In the genomic region with DNA sequence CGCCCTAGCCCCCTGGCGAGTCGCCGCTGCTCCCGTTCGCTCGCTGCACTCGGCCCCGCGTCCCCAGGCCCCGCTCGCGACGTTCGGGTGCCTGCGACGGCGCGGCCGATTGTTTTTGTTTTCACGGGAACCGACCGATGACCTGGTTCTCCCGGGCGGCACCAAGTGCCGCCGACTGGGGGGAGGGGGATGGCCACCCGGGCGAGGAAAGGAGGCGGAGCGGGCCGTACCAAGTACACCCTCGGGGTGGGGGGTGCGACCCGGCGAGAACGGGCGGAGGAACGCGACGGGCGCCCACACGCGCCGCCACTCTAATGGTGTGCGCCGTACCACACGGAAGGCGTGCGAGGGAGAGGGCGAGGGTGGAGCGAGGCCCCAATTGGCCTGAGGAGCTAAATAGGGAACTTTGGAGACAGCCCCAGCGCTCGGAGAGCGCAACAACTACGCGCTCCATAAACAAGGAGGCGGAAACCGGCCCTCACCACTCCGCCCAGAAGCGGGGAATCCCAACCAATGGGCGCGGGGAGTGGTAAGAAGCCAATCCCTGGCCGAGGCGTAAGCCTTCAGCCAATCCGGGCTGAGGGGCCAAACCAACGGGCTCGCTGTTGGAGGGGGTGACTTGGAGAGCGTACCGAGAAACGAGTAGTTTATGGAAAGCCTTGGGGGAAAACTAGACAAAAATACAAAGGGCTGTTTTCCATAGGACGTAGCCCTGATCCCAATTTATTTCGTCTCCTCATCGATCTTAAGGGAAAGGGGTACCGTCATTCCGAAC, we compare ENCODE assay signal across 8 cellular contexts. TPM values are rescaled to one million over a fixed set of nuclear protein-coding genes. Genes with fewer than 3 reads are reported as not detected.
DNase-seq lines count a peak whose midpoint lies in the region; ATAC-seq, FAIRE-seq and TF ChIP-seq lines count a peak whose summit lies in the region.
"Not testable (repeated sequence)": the region's sequence is repeated elsewhere in the genome, so short reads cannot be mapped to it uniquely, and the experiment has no call there.

No MANE protein-coding gene starts in this region.

- not testable (repeated sequence) for TF ChIP-seq CTCF in A549 (IDR thresholded peaks at IDR 0.05); OCI-LY1 (IDR thresholded peaks at IDR 0.05; ENCODE audit: low read length); endothelial cell (IDR thresholded peaks at IDR 0.05; ENCODE audit: unreplicated experiment); lower lobe of right lung (IDR thresholded peaks at IDR 0.05)

- H2AFZ ChIP-seq in OCI-LY1 (ENCODE audit: low read length), result not testable (repeated sequence)

- not testable (repeated sequence) for H3K9me3 ChIP-seq in A549; OCI-LY1 (ENCODE audit: low read length); lower lobe of right lung

- H3K9me2 ChIP-seq in OCI-LY1 (ENCODE audit: low read depth, low read length), result not testable (repeated sequence)

- not testable (repeated sequence) for H3K4me1 ChIP-seq in A549; OCI-LY1 (ENCODE audit: insufficient read depth, low read length, severe bottlenecking); lower lobe of right lung

- peak overlapping the region; percentile 93 for H3K4me2 ChIP-seq in A549
- peak overlapping the region; percentile 69 for H3K4me2 ChIP-seq in OCI-LY1 (ENCODE audit: low read length)

- H3K27ac Mint-ChIP-seq in activated T-cell treated with anti-CD3 and anti-CD28 coated beads, Interleukin-2, amount 50 U/mL, for 24 hours, result peak overlapping the region; percentile 98
- H3K27ac Mint-ChIP-seq in endothelial cell (ENCODE audit: unreplicated experiment), result peak overlapping the region; percentile 86

- not testable (repeated sequence) for TF ChIP-seq EP300 in A549 (IDR thresholded peaks at IDR 0.05)

- peak; percentile 29 to 94 for DNase-seq in A549 (ENCODE audit: low read depth in 1 of 2, low spot score in 1 of 2)
- DNase-seq in activated T-cell treated with anti-CD3 and anti-CD28 coated beads, Interleukin-2, amount 50 U/mL, for 24 hours, result peak; percentile 92
- peak; percentile 91 for DNase-seq in endothelial cell (ENCODE audit: low spot score)
- peak; percentile 95 for DNase-seq in lower lobe of right lung
- DNase-seq in stimulated activated CD4-positive, alpha-beta T cell treated with anti-CD3 and anti-CD28 coated beads, Interleukin-1b, Interleukin-23, amount 100 ng/mL, for 1 hour (ENCODE audit: low read depth in 2 of 2), result peak; percentile 76 to 83

- POLR2A ChIA-PET in A549 (lab: Yijun Ruan, JAX), result not testable (repeated sequence)

- CTCF ChIA-PET in A549 (lab: Yijun Ruan, JAX), result not testable (repeated sequence)

- ATAC-seq in A549 (peak; percentile 90 to 99), GM18861 (IDR thresholded peaks at IDR 0.05; ENCODE audit: unreplicated experiment) (peak; percentile 92), HG02884 (IDR thresholded peaks at IDR 0.05; ENCODE audit: unreplicated experiment) (peak; percentile 88), lower lobe of right lung (peak; percentile 98 to 99)

- H3K4me1 Mint-ChIP-seq in activated T-cell treated with anti-CD3 and anti-CD28 coated beads, Interleukin-2, amount 50 U/mL, for 24 hours (ENCODE audit: low read depth); endothelial cell (ENCODE audit: unreplicated experiment): not testable (repeated sequence)

- not testable (repeated sequence) for TF ChIP-seq RAD21 in A549 (conservative IDR thresholded peaks at IDR 0.05 in 1 of 2, IDR thresholded peaks at IDR 0.05 in 1 of 2)

- H3K36me3 ChIP-seq in OCI-LY1 (ENCODE audit: insufficient read depth, low read length); lower lobe of right lung: not testable (repeated sequence)

- not testable (repeated sequence) for H3K79me2 ChIP-seq in OCI-LY1 (ENCODE audit: insufficient read depth, low read length)

- peak; percentile 58; the same call in 1 of the 2 replicates for TF ChIP-seq POLR2A in A549 (IDR thresholded peaks at IDR 0.05; ENCODE audit: low read length)

- peak; percentile 86 for FAIRE-seq in A549 (lab: Jason Lieb, UNC)

- not testable (repeated sequence) for H4K20me1 ChIP-seq in OCI-LY1 (ENCODE audit: insufficient read depth, low read length)

- H3K36me3 Mint-ChIP-seq in activated T-cell treated with anti-CD3 and anti-CD28 coated beads, Interleukin-2, amount 50 U/mL, for 24 hours (ENCODE audit: low read depth); endothelial cell (ENCODE audit: low read depth, unreplicated experiment): not testable (repeated sequence)

- H3K27me3 ChIP-seq in OCI-LY1 (ENCODE audit: insufficient read depth, low read length); lower lobe of right lung (ENCODE audit: low read depth): not testable (repeated sequence)

- intact Hi-C loops in lower lobe of right lung (cut with DNase I), result not testable (repeated sequence)

- not testable (repeated sequence) for H3K27me3 Mint-ChIP-seq in activated T-cell treated with anti-CD3 and anti-CD28 coated beads, Interleukin-2, amount 50 U/mL, for 24 hours; endothelial cell (ENCODE audit: unreplicated experiment)

- H3K9ac ChIP-seq in OCI-LY1 (ENCODE audit: low read length), result peak overlapping the region; percentile 68; the same call in 1 of the 2 replicates

- H3K27ac ChIP-seq in A549 (peak overlapping the region; percentile 84 to 95), OCI-LY1 (ENCODE audit: low read depth, low read length, poor library complexity, severe bottlenecking) (peak overlapping the region; percentile 74), lower lobe of right lung (peak overlapping the region; percentile 88)

- H3F3A ChIP-seq in OCI-LY1 (ENCODE audit: insufficient read depth, low read length), result not testable (repeated sequence)

- peak overlapping the region; percentile 88 for H3K4me3 Mint-ChIP-seq in activated T-cell treated with anti-CD3 and anti-CD28 coated beads, Interleukin-2, amount 50 U/mL, for 24 hours
- peak overlapping the region; percentile 91 for H3K4me3 Mint-ChIP-seq in endothelial cell (ENCODE audit: unreplicated experiment)

- H3K4me3 ChIP-seq in A549, result peak overlapping the region; percentile 72
- H3K4me3 ChIP-seq in OCI-LY1 (ENCODE audit: low read depth, low read length, poor library complexity, severe bottlenecking), result peak overlapping the region; percentile 69
- H3K4me3 ChIP-seq in lower lobe of right lung, result peak overlapping the region; percentile 66

- not testable (repeated sequence) for H3K9me3 Mint-ChIP-seq in activated T-cell treated with anti-CD3 and anti-CD28 coated beads, Interleukin-2, amount 50 U/mL, for 24 hours; endothelial cell (ENCODE audit: unreplicated experiment)

- WGBS in A549 (ENCODE audit: missing lambda C conversion rate), result 2% methylated on average over 22 of the region's 76 CpGs

TF ChIP-seq in A549, 52 proteins besides CTCF, POLR2A, EP300 and RAD21:
- TF ChIP-seq RFX5 (IDR thresholded peaks at IDR 0.05) (peak; percentile 71; the same call in 1 of the 2 replicates), KDM1A (IDR thresholded peaks at IDR 0.05; ENCODE audit: low read depth) (0 out of 2 replicates have a peak, but pooled peaks have one; percentile 31), JUN (IDR thresholded peaks at IDR 0.05) (peak; percentile 45 to 66; a peak in 1 of 5 replicates), PHF8 (IDR thresholded peaks at IDR 0.05; ENCODE audit: borderline replicate concordance, low read depth) (peak; percentile 58; the same call in 1 of the 2 replicates), GATA3 (IDR thresholded peaks at IDR 0.05; ENCODE audit: borderline replicate concordance) (peak; percentile 56)
- TF ChIP-seq, protein P1, sequence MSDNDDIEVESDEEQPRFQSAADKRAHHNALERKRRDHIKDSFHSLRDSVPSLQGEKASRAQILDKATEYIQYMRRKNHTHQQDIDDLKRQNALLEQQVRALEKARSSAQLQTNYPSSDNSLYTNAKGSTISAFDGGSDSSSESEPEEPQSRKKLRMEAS (IDR thresholded peaks at IDR 0.05), result peak; percentile 85
- TF ChIP-seq, protein P2, sequence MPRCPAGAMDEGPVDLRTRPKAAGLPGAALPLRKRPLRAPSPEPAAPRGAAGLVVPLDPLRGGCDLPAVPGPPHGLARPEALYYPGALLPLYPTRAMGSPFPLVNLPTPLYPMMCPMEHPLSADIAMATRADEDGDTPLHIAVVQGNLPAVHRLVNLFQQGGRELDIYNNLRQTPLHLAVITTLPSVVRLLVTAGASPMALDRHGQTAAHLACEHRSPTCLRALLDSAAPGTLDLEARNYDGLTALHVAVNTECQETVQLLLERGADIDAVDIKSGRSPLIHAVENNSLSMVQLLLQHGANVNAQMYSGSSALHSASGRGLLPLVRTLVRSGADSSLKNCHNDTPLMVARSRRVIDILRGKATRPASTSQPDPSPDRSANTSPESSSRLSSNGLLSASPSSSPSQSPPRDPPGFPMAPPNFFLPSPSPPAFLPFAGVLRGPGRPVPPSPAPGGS (IDR thresholded peaks at IDR 0.05), result 0 out of 3 replicates have a peak, but pooled peaks have one; percentile 33
- TF ChIP-seq, protein P3, sequence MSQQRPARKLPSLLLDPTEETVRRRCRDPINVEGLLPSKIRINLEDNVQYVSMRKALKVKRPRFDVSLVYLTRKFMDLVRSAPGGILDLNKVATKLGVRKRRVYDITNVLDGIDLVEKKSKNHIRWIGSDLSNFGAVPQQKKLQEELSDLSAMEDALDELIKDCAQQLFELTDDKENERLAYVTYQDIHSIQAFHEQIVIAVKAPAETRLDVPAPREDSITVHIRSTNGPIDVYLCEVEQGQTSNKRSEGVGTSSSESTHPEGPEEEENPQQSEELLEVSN (IDR thresholded peaks at IDR 0.05; ENCODE audit: borderline replicate concordance, low read depth), result peak; percentile 33; the same call in 1 of the 2 replicates

RNA-seq across cellular contexts. Expression of a gene that starts 54.8 kb away (rescaled TPM):
- polyA plus RNA-seq in A549 (2011; rRNA removed) (1.7 TPM in 2 replicates), A549 (2017; fragmentation: RNase III; extraction: RNeasy Plus Mini Kit Qiagen cat#74134 plus additional on column Dnase treatment) (0.59 to 1.0 TPM in 2 of 3 replicates, not detected in the other)
- polyA plus RNA-seq in A549 (2012; cell fraction: cytosol; rRNA removed), result 0.22 and 0.39 TPM in 2 replicates
- 0.80 and 1.3 TPM in 2 replicates for polyA plus RNA-seq in A549 (2012; cell fraction: nucleus; rRNA removed)
- polyA minus RNA-seq in A549 (2011; rRNA and poly(A)+ RNA removed), result 0.70 and 1.2 TPM in 2 replicates
- total RNA-seq in endothelial cell (ENCODE audit: unreplicated experiment) (1.1 TPM), lower lobe of right lung (2.7 TPM)

Comparison
In these comparisons a context has a peak if more than half of its experiments do, and no peak if none do; other contexts are left out.
1. Peak in every context shown above with its lines: DNase-seq, ATAC-seq, H3K4me3 ChIP-seq and H3K27ac ChIP-seq.